Comparison of ENCODE assay signal across 15 cellular contexts in the genomic region with DNA sequence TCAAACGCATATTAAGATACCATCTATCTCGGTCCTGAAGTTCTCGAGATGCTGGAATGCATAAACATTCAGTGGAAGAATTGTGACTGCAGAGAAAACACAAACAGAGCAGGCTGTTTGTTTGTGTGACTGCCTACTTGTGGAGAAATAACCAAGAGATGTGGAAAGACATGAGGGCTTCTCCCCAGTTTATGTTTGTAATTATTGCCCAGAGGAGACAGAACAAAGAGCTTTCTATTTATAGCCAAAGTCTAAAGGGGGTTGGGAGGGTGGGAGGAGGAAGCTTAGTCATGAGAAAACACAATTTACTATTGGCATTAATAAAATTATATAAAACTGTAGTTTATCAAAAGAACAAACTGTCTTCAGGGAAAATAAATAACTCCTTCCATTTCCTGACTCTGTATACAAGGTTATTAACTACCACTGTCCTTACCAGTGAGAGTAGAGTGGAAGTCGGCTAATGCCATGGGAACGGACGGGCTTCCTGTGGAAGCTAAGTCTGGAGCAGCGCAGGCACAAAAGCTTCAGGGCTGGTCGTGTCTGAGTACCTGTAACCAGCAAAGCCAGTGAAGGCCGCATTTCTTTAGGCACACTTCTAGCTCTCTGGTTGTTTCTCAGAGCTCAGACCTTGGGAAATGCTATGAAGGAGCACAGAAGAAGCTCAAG.
DNase-seq lines count a peak whose midpoint lies in the region; ATAC-seq, FAIRE-seq and TF ChIP-seq lines count a peak whose summit lies in the region.
"Had no signal": no experiment of that assay in that cellular context is flagged by ENCODE, and none has a peak within 500 bp of the region (broad histone marks: within the 10 kb centered on the region; RNA-seq: fewer than 3 reads in every experiment).

No MANE protein-coding gene starts in this region.

- H3K4me3 Mint-ChIP-seq in HFFc6, result peak overlapping the region; percentile 56
- H3K4me3 Mint-ChIP-seq in mesothelial cell of epicardium, result no peak overlapping the region
- H3K4me3 Mint-ChIP-seq: WTC11 had no signal

- peak; percentile 90 for FAIRE-seq in endometrium (lab: Jason Lieb, UNC)
- FAIRE-seq: GM12892 had no signal

- H3K4me3 ChIP-seq in ACC112 (ENCODE audit: low read depth, low read length), result no peak overlapping the region
- H3K4me3 ChIP-seq: tibial nerve had no signal

- H3K4me1 Mint-ChIP-seq in HFFc6 (ENCODE audit: low read depth) (peaks cover 17% of the 10 kb centered on the region), mesothelial cell of epicardium (peaks cover 6% of the 10 kb centered on the region)

- no peaks in the 10 kb centered on the region for H3K27me3 ChIP-seq in ACC112 (ENCODE audit: insufficient read depth, low read length)
- H3K27me3 ChIP-seq: tibial nerve had no signal

- peaks cover 6% of the 10 kb centered on the region; the same call in 1 of the 2 replicates for H3K9me3 Mint-ChIP-seq in HFFc6
- H3K9me3 Mint-ChIP-seq in mesothelial cell of epicardium, result peaks cover 18% of the 10 kb centered on the region

- no peaks in the 10 kb centered on the region for H3K36me3 ChIP-seq in ACC112 (ENCODE audit: insufficient read depth, low read length)
- H3K36me3 ChIP-seq: tibial nerve had no signal

- no peaks in the 10 kb centered on the region; the same call in 1 of the 2 replicates for H3K27me3 Mint-ChIP-seq in HFFc6 (ENCODE audit: insufficient read depth)
- peaks cover under 1% of the 10 kb centered on the region for H3K27me3 Mint-ChIP-seq in mesothelial cell of epicardium (ENCODE audit: low read depth)

- H3K36me3 Mint-ChIP-seq in HFFc6 (ENCODE audit: low read depth) (peaks cover 12% of the 10 kb centered on the region), mesothelial cell of epicardium (peaks cover 3% of the 10 kb centered on the region)

- ATAC-seq in HG03469 (IDR thresholded peaks at IDR 0.05; ENCODE audit: unreplicated experiment), result no peak
- ATAC-seq in HG02938 (IDR thresholded peaks at IDR 0.05; ENCODE audit: unreplicated experiment), result no peak
- ATAC-seq: WTC11 had no signal

- DNase-seq in HFFc6 (peak; percentile 11), myocyte (ENCODE audit: low read depth) (peak; percentile 26), mesothelial cell of epicardium (ENCODE audit: low spot score in 2 of 2, unreplicated experiment in 2 of 2) (no peak), hippocampal formation (lab: John Stamatoyannopoulos, UW) (no peak)
- DNase-seq: activated CD8-positive, alpha-beta memory T cell treated with anti-CD3 and anti-CD28 coated beads, Interleukin-2, amount 50 U/mL, for 48 hours; DND-41; NCI-H446; OCI-M1 had no signal

- H3K27ac ChIP-seq in ACC112 (ENCODE audit: low read depth, low read length), result no peak overlapping the region

- H3K4me1 ChIP-seq in ACC112 (ENCODE audit: control insufficient read depth, insufficient read depth, low read length, unreplicated experiment), result peaks cover 5% of the 10 kb centered on the region

- no peaks in the 10 kb centered on the region for H3K79me2 ChIP-seq in ACC112 (ENCODE audit: control insufficient read depth, insufficient read depth, low read length, unreplicated experiment)

- H3K27ac Mint-ChIP-seq in HFFc6, result peak overlapping the region; percentile 17; the same call in 1 of the 2 replicates
- no peak overlapping the region for H3K27ac Mint-ChIP-seq in mesothelial cell of epicardium
- H3K27ac Mint-ChIP-seq: WTC11 had no signal

- peak overlapping the region; percentile 66 for H2AFZ ChIP-seq in ACC112 (ENCODE audit: low read length, unreplicated experiment)

- TF ChIP-seq CTCF in HFFc6 (IDR thresholded peaks at IDR 0.05), result no peak
- TF ChIP-seq CTCF in mesothelial cell of epicardium (IDR thresholded peaks at IDR 0.05; ENCODE audit: unreplicated experiment), result no peak

Comparison
In these comparisons a context has a peak if more than half of its experiments do, and no peak if none do; other contexts are left out.
1. DNase-seq: peak in HFFc6 (single experiment) and myocyte (single experiment); none in mesothelial cell of epicardium (0 of 2) and hippocampal formation (0 of 2).